ENCODE assay signal across 1 cellular context in the genomic region with DNA sequence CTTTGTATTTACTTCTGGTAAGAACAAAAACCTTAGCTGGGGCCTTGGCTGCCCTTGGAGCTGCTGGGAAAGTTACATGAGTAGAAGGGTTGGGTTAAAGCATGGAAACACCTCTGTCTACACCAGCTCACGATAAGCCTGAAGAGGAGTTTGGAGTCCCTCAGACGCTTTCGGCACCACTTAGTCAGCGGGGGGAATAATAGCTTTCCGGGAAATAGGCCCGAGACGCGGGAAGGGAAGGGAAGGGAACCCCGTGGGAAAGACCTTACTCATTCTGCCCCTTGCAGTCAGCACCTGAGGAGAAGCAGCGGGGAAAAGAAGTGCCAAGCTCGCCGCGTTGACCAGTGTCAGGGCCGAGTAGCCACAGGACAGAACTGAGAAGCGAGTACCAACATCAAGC.
TF ChIP-seq lines count a peak whose summit lies in the region.

No MANE protein-coding gene starts in this region.

TF ChIP-seq in WTC11, 78 proteins besides CTCF, POLR2A, EP300 and RAD21 (continued from another document):
- TF ChIP-seq, protein P1, sequence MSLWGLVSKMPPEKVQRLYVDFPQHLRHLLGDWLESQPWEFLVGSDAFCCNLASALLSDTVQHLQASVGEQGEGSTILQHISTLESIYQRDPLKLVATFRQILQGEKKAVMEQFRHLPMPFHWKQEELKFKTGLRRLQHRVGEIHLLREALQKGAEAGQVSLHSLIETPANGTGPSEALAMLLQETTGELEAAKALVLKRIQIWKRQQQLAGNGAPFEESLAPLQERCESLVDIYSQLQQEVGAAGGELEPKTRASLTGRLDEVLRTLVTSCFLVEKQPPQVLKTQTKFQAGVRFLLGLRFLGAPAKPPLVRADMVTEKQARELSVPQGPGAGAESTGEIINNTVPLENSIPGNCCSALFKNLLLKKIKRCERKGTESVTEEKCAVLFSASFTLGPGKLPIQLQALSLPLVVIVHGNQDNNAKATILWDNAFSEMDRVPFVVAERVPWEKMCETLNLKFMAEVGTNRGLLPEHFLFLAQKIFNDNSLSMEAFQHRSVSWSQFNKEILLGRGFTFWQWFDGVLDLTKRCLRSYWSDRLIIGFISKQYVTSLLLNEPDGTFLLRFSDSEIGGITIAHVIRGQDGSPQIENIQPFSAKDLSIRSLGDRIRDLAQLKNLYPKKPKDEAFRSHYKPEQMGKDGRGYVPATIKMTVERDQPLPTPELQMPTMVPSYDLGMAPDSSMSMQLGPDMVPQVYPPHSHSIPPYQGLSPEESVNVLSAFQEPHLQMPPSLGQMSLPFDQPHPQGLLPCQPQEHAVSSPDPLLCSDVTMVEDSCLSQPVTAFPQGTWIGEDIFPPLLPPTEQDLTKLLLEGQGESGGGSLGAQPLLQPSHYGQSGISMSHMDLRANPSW (CRISPR knock-in tag; conservative IDR thresholded peaks at IDR 0.05; ENCODE audit: low read depth): no peak
- no peak for TF ChIP-seq NFE2L1 (CRISPR knock-in tag; IDR thresholded peaks at IDR 0.05)
- TF ChIP-seq MYBL2 (CRISPR knock-in tag; IDR thresholded peaks at IDR 0.05): no peak
- TF ChIP-seq, protein P2, sequence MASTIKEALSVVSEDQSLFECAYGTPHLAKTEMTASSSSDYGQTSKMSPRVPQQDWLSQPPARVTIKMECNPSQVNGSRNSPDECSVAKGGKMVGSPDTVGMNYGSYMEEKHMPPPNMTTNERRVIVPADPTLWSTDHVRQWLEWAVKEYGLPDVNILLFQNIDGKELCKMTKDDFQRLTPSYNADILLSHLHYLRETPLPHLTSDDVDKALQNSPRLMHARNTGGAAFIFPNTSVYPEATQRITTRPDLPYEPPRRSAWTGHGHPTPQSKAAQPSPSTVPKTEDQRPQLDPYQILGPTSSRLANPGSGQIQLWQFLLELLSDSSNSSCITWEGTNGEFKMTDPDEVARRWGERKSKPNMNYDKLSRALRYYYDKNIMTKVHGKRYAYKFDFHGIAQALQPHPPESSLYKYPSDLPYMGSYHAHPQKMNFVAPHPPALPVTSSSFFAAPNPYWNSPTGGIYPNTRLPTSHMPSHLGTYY (CRISPR knock-in tag; IDR thresholded peaks at IDR 0.05): no peak
TF ChIP-seq in WTC11: peak in this region for 0.
